In the genomic region with DNA sequence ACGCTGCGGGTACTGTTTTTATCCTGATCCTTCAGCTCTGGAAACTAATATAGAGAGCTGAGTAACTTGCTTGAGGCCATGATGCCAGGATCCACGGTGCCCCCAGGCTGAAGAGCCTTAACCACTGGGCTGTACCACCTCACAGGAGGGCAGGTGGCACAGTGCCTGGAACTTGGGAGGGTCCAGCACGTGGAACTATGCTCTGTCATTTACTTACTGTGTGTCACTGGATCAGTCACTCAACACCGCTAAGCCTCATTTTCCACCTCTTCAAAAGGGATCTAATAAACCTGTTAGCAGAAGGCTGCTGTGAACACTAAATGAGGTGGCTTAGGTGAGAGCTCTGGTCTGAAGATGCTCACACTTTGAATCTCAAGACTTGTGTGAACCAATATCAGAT, we compare ENCODE assay signal across 25 cellular contexts. TPM values are rescaled to one million over a fixed set of nuclear protein-coding genes. Genes with fewer than 3 reads are reported as not detected.
"Had no signal": no experiment of that assay in that cellular context is flagged by ENCODE, and none has a peak within 500 bp of the region (broad histone marks: within the 10 kb centered on the region; RNA-seq: fewer than 3 reads in every experiment).

No MANE protein-coding gene starts in this region.

- H3K27me3 ChIP-seq: brain microvascular endothelial cell, vagina had no signal

- H3K27ac ChIP-seq: brain microvascular endothelial cell, neutrophil, vagina had no signal

- ATAC-seq: activated T-cell treated with anti-CD3 and anti-CD28 coated beads, Interleukin-2, amount 50 U/mL, for 4 hours; esophagus mucosa; naive thymus-derived CD4-positive, alpha-beta T cell; sciatic nerve; stimulated activated effector memory CD8-positive, alpha-beta T cell treated with anti-CD3 and anti-CD28 coated beads, Interleukin-12 subunit alpha, Interleukin-12 subunit beta, amount 100 ng/mL, for 72 hours had no signal

- H3K4me3 ChIP-seq: vagina had no signal

- H3K9me3 ChIP-seq: neutrophil, vagina had no signal

- H3K4me1 ChIP-seq: vagina had no signal

- DNase-seq: activated B cell treated with CpG ODN at 0.5 μM for 24 hours; activated CD4-positive, alpha-beta T cell treated with anti-CD3 and anti-CD28 coated beads, Interleukin-2, amount 50 U/mL, for 1 hour; activated CD8-positive, alpha-beta T cell treated with anti-CD3 and anti-CD28 coated beads for 36 hours; activated gamma-delta T cell treated with Interleukin-2 at 50 U/mL for 16 hours; activated naive CD4-positive, alpha-beta T cell treated with anti-CD3 and anti-CD28 coated beads, Interleukin-2, amount 50 U/mL, for 16 hours; activated T-cell treated with anti-CD3 and anti-CD28 coated beads, Interleukin-2, amount 50 U/mL, for 4 hours; amniotic stem cell; brain microvascular endothelial cell; caudate nucleus; cortex of kidney; foreskin fibroblast; hippocampal formation; immature natural killer cell; midbrain; naive thymus-derived CD4-positive, alpha-beta T cell; small intestine; stimulated activated CD4-positive, alpha-beta T cell treated with anti-CD3 and anti-CD28 coated beads, Interleukin-4, amount 100 ng/mL, for 24 hours; substantia nigra had no signal

RNA-seq across cellular contexts. Expression of gene KCNIP1, which starts 29.6 kb away (rescaled TPM):
- total RNA-seq: activated B cell treated with CpG ODN at 0.5 μM for 24 hours; activated CD8-positive, alpha-beta T cell treated with anti-CD3 and anti-CD28 coated beads for 36 hours; activated T-cell treated with anti-CD3 and anti-CD28 coated beads, Interleukin-2, amount 50 U/mL, for 4 hours; activated T-helper 17 cell treated with anti-CD3 and anti-CD28 coated beads, Interleukin-2, amount 50 U/mL, for 72 hours; esophagus mucosa; lower leg skin; naive thymus-derived CD4-positive, alpha-beta T cell; vagina had no signal
- polyA plus RNA-seq: immature natural killer cell; naive thymus-derived CD4-positive, alpha-beta T cell had no signal
